32 cellular contexts compared by ENCODE assay signal in the genomic region with DNA sequence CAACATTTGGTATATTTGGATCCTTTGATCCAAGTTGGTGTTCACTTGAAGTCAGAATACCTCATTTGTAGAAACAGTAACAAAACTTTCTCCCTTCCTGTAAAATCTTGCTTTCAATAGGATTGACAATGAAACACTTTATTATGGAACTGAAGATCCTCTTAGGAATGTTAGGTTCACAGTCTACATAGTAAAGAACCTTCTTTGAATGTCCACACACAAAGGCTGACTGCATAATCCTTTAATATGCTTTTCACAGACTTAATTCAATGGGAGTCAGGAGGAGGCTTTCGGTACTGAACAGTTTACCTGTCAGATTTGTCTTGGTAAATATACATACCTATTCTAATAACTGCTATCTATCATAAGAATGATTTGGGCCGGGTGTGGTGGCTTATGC.
"Had no signal": no experiment of that assay in that cellular context is flagged by ENCODE, and none has a peak within 500 bp of the region (broad histone marks: within the 10 kb centered on the region; RNA-seq: fewer than 3 reads in every experiment).

No MANE protein-coding gene starts in this region.

- H3K27me3 Mint-ChIP-seq: activated CD4-positive, alpha-beta memory T cell treated with anti-CD3 and anti-CD28 coated beads for 36 hours; activated CD4-positive, alpha-beta T cell treated with anti-CD3 and anti-CD28 coated beads for 36 hours; activated CD4-positive, alpha-beta T cell treated with anti-CD3 and anti-CD28 coated beads, Interleukin-2, amount 10 ng/mL, durations not matched to agents 7 days and 5 days; brain had no signal

- H3K4me3 Mint-ChIP-seq: activated CD4-positive, alpha-beta memory T cell treated with anti-CD3 and anti-CD28 coated beads for 36 hours; activated CD4-positive, alpha-beta T cell treated with anti-CD3 and anti-CD28 coated beads for 36 hours; activated CD4-positive, alpha-beta T cell treated with anti-CD3 and anti-CD28 coated beads, Interleukin-2, amount 10 ng/mL, durations not matched to agents 7 days and 5 days; activated naive CD4-positive, alpha-beta T cell treated with anti-CD3 and anti-CD28 coated beads for 36 hours; activated T-cell treated with anti-CD3 and anti-CD28 coated beads, Interleukin-2, amount 50 U/mL, for 4 hours; activated T-helper 1 cell treated with anti-CD3 and anti-CD28 coated beads, Interleukin-12 subunit alpha, Interleukin-12 subunit beta, Interleukin-2, Interleukin-4 antibody, amounts not matched to agents 30 ng/mL and 10 ng/mL and 1 ng/mL, durations not matched to agents 14 hours and 24 hours and 36 hours; brain had no signal

- H3K27ac Mint-ChIP-seq: activated CD4-positive, alpha-beta memory T cell treated with anti-CD3 and anti-CD28 coated beads for 36 hours; activated CD4-positive, alpha-beta T cell treated with anti-CD3 and anti-CD28 coated beads for 36 hours; activated CD4-positive, alpha-beta T cell treated with anti-CD3 and anti-CD28 coated beads, Interleukin-2, amount 10 ng/mL, durations not matched to agents 7 days and 5 days; activated naive CD4-positive, alpha-beta T cell treated with anti-CD3 and anti-CD28 coated beads for 36 hours; activated naive CD4-positive, alpha-beta T cell treated with anti-CD3 and anti-CD28 coated beads, Interleukin-2, amount 50 U/mL, for 72 hours; activated T-helper 1 cell treated with anti-CD3 and anti-CD28 coated beads, Interleukin-12 subunit alpha, Interleukin-12 subunit beta, Interleukin-2, Interleukin-4 antibody, amounts not matched to agents 30 ng/mL and 10 ng/mL and 1 ng/mL, durations not matched to agents 14 hours and 24 hours and 36 hours; brain had no signal

- H3K4me3 ChIP-seq: adrenal gland had no signal

- ATAC-seq: activated CD4-positive, alpha-beta T cell treated with anti-CD3 and anti-CD28 coated beads for 36 hours; activated naive CD4-positive, alpha-beta T cell treated with anti-CD3 and anti-CD28 coated beads, Interleukin-2, amount 50 U/mL, for 72 hours; activated T-cell treated with anti-CD3 and anti-CD28 coated beads, Interleukin-2, amount 50 U/mL, for 4 hours; Right ventricle myocardium inferior had no signal

- H3K27me3 ChIP-seq: adrenal gland had no signal

- H3K9me3 Mint-ChIP-seq: activated T-cell treated with anti-CD3 and anti-CD28 coated beads, Interleukin-2, amount 50 U/mL, for 4 hours had no signal

- H3K36me3 Mint-ChIP-seq: activated CD4-positive, alpha-beta memory T cell treated with anti-CD3 and anti-CD28 coated beads for 36 hours had no signal

- DNase-seq: activated CD4-positive, alpha-beta memory T cell treated with anti-CD3 and anti-CD28 coated beads for 36 hours; activated CD4-positive, alpha-beta T cell treated with anti-CD3 and anti-CD28 coated beads for 36 hours; activated CD4-positive, alpha-beta T cell treated with anti-CD3 and anti-CD28 coated beads, Interleukin-2, amount 10 ng/mL, durations not matched to agents 7 days and 5 days; activated CD8-positive, alpha-beta memory T cell treated with anti-CD3 and anti-CD28 coated beads, Interleukin-2, amount 50 U/mL, for 4 hours; activated gamma-delta T cell treated with Interleukin-2 at 50 U/mL for 16 hours; activated naive CD4-positive, alpha-beta T cell treated with anti-CD3 and anti-CD28 coated beads for 36 hours; activated T-cell treated with anti-CD3 and anti-CD28 coated beads for 4 hours; activated T-cell treated with anti-CD3 and anti-CD28 coated beads, Interleukin-2, amount 50 U/mL, for 4 hours; adrenal gland; caudate nucleus; MM.1S; NCI-H1092 treated with DMSO at 0.1 percent for 48 hours; NCI-H1417; NCI-H146; NCI-H187; NCI-H2029 treated with DMSO at 0.1 percent for 48 hours; NCI-H2171 treated with DMSO at 0.1 percent for 48 hours; NCI-H2227 treated with DMSO at 0.1 percent for 48 hours; NCI-H446; NCI-H510A treated with DMSO at 0.1 percent for 48 hours; NCI-H526 treated with DMSO at 0.1 percent for 48 hours; NCI-H774; SIG-M5; SW 1271; T-helper 1 cell; T-helper 2 cell; T-helper 9 cell; WERI-Rb-1 had no signal

- H3K36me3 ChIP-seq: adrenal gland, WERI-Rb-1 had no signal

- H3K4me1 Mint-ChIP-seq: activated CD4-positive, alpha-beta T cell treated with anti-CD3 and anti-CD28 coated beads for 36 hours had no signal
